Comparison of ENCODE assay signal across 10 cellular contexts in genomic region chr1:32702599-32703478, GRCh38. TPM values are rescaled to one million over a fixed set of nuclear protein-coding genes. Genes with fewer than 3 reads are reported as not detected.
A peak's percentile ranks its signal among the peaks of the same experiment; 100 is the strongest.
DNase-seq lines count a peak whose midpoint lies in the region; ATAC-seq, FAIRE-seq and TF ChIP-seq lines count a peak whose summit lies in the region.
"Had no signal": no experiment of that assay in that cellular context is flagged by ENCODE, and none has a peak within 500 bp of the region (broad histone marks: within the 10 kb centered on the region; RNA-seq: fewer than 3 reads in every experiment).

SYNC (minus strand) TSS chr1:32702770; CDS start chr1:32702660, 110 bp downstream.

- H3K4me3 ChIP-seq in endothelial cell of umbilical vein (replicated peaks in 1 of 3; ENCODE audit: insufficient read depth in 1 of 3, low read depth in 1 of 3, low read length in 3 of 3) (peak within 1 kb of the TSS; percentile 63 to 81 (median 75)), thymus (ENCODE audit: low read length) (peak within 1 kb of the TSS; percentile 31)

- FAIRE-seq in endothelial cell of umbilical vein (lab: Jason Lieb, UNC), result no peak
- FAIRE-seq: endometrium, GM18507 had no signal

- no peaks in the 10 kb centered on the region for H3K9me1 ChIP-seq in endothelial cell of umbilical vein (replicated peaks; ENCODE audit: control insufficient read depth, extremely low read depth, insufficient read depth, low read length)

- H3K27me3 ChIP-seq in endothelial cell of umbilical vein (ENCODE audit: control insufficient read depth in 2 of 2, insufficient read depth in 2 of 2, low read length in 2 of 2) (no peaks in the 10 kb centered on the region), thymus (ENCODE audit: control insufficient read depth, insufficient read depth) (peaks cover 21% of the 10 kb centered on the region)

- no peaks in the 10 kb centered on the region for H4K20me1 ChIP-seq in endothelial cell of umbilical vein (replicated peaks; ENCODE audit: control insufficient read depth, extremely low read depth, insufficient read depth, low read length)

- H3K79me2 ChIP-seq in endothelial cell of umbilical vein (ENCODE audit: control insufficient read depth, insufficient read depth, low read length), result no peaks in the 10 kb centered on the region

- CTCF ChIA-PET in activated CD8-positive, alpha-beta memory T cell treated with anti-CD3 and anti-CD28 coated beads, Interleukin-2, amount 10 ng/mL, durations not matched to agents 7 days and 5 days (lab: Charles Lee), result interaction anchor here (1.7 to 2.6 kb wide), 2 partner anchors 9 to 182 kb away, joined by 4 to 21 read pairs; no protein-coding TSS in a partner anchor
- CTCF ChIA-PET in T-cell (lab: Charles Lee), result interaction anchor here in 1 of 2 donors (1.4 kb wide), 1 partner anchor 9 kb away, joined by 3 read pairs; no protein-coding TSS in a partner anchor
- CTCF ChIA-PET in endothelial cell of umbilical vein (lab: Charles Lee), result interaction anchor here (1.4 to 2.1 kb wide), 2 partner anchors 9 kb away, joined by 7 to 18 read pairs; no protein-coding TSS in a partner anchor

- H3K27ac ChIP-seq in endothelial cell of umbilical vein (ENCODE audit: insufficient read depth, low read depth, low read length) (no peak within 1 kb of the TSS), thymus (ENCODE audit: low read depth) (no peak within 1 kb of the TSS)

- 2% methylated on average over 70 of the region's 70 CpGs for WGBS in thymus

- BruUV-seq in endothelial cell of umbilical vein (replicated peaks; lab: Mats Ljungman, UMichigan), result no TSS peak

- ATAC-seq in activated CD8-positive, alpha-beta memory T cell treated with anti-CD3 and anti-CD28 coated beads, Interleukin-2, amount 10 ng/mL, durations not matched to agents 7 days and 5 days, result peak; percentile 79
- ATAC-seq in T-cell (replicated peaks in 1 of 4) (peak; percentile 27 to 54 (median 40)), GM19395 (IDR thresholded peaks at IDR 0.05; ENCODE audit: unreplicated experiment) (no peak), GM21576 (IDR thresholded peaks at IDR 0.05; ENCODE audit: unreplicated experiment) (no peak)

- peak; percentile 43 for DNase-seq in activated CD8-positive, alpha-beta memory T cell treated with anti-CD3 and anti-CD28 coated beads, Interleukin-2, amount 10 ng/mL, durations not matched to agents 7 days and 5 days
- DNase-seq in activated CD8-positive, alpha-beta memory T cell treated with anti-CD3 and anti-CD28 coated beads, Interleukin-2, amount 50 U/mL, for 4 hours, result no peak
- DNase-seq in T-cell (no peak), endothelial cell of umbilical vein (ENCODE audit: low read depth, low spot score) (no peak), medulla oblongata (ENCODE audit: extremely low spot score) (peak; percentile 36)

- H3K27ac Mint-ChIP-seq in activated CD8-positive, alpha-beta memory T cell treated with anti-CD3 and anti-CD28 coated beads, Interleukin-2, amount 10 ng/mL, durations not matched to agents 7 days and 5 days, result no peak within 1 kb of the TSS
- no peak within 1 kb of the TSS for H3K27ac Mint-ChIP-seq in T-cell

- no peaks in the 10 kb centered on the region for H3K9me3 Mint-ChIP-seq in activated CD8-positive, alpha-beta memory T cell treated with anti-CD3 and anti-CD28 coated beads, Interleukin-2, amount 10 ng/mL, durations not matched to agents 7 days and 5 days (ENCODE audit: low read depth)
- H3K9me3 Mint-ChIP-seq in T-cell, result no peaks in the 10 kb centered on the region

- H3K4me3 Mint-ChIP-seq in activated CD8-positive, alpha-beta memory T cell treated with anti-CD3 and anti-CD28 coated beads, Interleukin-2, amount 10 ng/mL, durations not matched to agents 7 days and 5 days, result peak within 1 kb of the TSS; percentile 21
- H3K4me3 Mint-ChIP-seq in T-cell, result peak within 1 kb of the TSS; percentile 56 to 60 (median 56)

- POLR2A ChIA-PET in T-cell (lab: Charles Lee) (no interaction called here), endothelial cell of umbilical vein (lab: Charles Lee) (no interaction called here)

- TF ChIP-seq CTCF in endothelial cell of umbilical vein (IDR thresholded peaks at IDR 0.05; ENCODE audit: extremely low read depth in 1 of 2, insufficient read depth in 1 of 2, low read depth in 1 of 2, low read length in 2 of 2), result no peak

- peaks cover 54% of the 10 kb centered on the region for H3K27me3 Mint-ChIP-seq in activated CD8-positive, alpha-beta memory T cell treated with anti-CD3 and anti-CD28 coated beads, Interleukin-2, amount 10 ng/mL, durations not matched to agents 7 days and 5 days
- peaks cover 35 to 52% of the 10 kb centered on the region in 2 donors for H3K27me3 Mint-ChIP-seq in T-cell

- H3K36me3 Mint-ChIP-seq in activated CD8-positive, alpha-beta memory T cell treated with anti-CD3 and anti-CD28 coated beads, Interleukin-2, amount 10 ng/mL, durations not matched to agents 7 days and 5 days, result no peaks in the 10 kb centered on the region
- H3K36me3 Mint-ChIP-seq in T-cell, result peaks cover 6% of the 10 kb centered on the region

- peak within 1 kb of the TSS; percentile 97 for H2AFZ ChIP-seq in endothelial cell of umbilical vein (ENCODE audit: low read depth, low read length)

- no peaks in the 10 kb centered on the region for H3K9me3 ChIP-seq in endothelial cell of umbilical vein (replicated peaks; ENCODE audit: control insufficient read depth, insufficient read depth, low read length)
- H3K9me3 ChIP-seq in thymus (ENCODE audit: control insufficient read depth), result no peaks in the 10 kb centered on the region

- peak within 1 kb of the TSS; percentile 49 for H3K9ac ChIP-seq in endothelial cell of umbilical vein (replicated peaks; ENCODE audit: extremely low read depth, insufficient read depth, low read length)

- peak within 1 kb of the TSS; percentile 78 for H3K4me2 ChIP-seq in endothelial cell of umbilical vein (ENCODE audit: insufficient read depth, low read length)

- peaks cover 12% of the 10 kb centered on the region for H3K4me1 Mint-ChIP-seq in activated CD8-positive, alpha-beta memory T cell treated with anti-CD3 and anti-CD28 coated beads, Interleukin-2, amount 10 ng/mL, durations not matched to agents 7 days and 5 days
- peaks cover 9 to 13% (median 9%) of the 10 kb centered on the region in 3 donors for H3K4me1 Mint-ChIP-seq in T-cell

- dilution Hi-C loops in endothelial cell of umbilical vein (cut with MboI; ENCODE audit: extremely low pct_ligation_motif_present, low sequenced_read_pairs), result no loop called here

- intact Hi-C loops in endothelial cell of umbilical vein (cut with micrococcal nuclease), result no loop called here

- H3K4me1 ChIP-seq in endothelial cell of umbilical vein (ENCODE audit: control insufficient read depth, extremely low read depth, insufficient read depth, low read length) (peaks cover 11% of the 10 kb centered on the region), thymus (ENCODE audit: control insufficient read depth, insufficient read depth, low read length) (no peaks in the 10 kb centered on the region)

- TF ChIP-seq POLR2A in endothelial cell of umbilical vein (IDR thresholded peaks at IDR 0.05; ENCODE audit: low read depth, low read length), result peak; percentile 47

- no peaks in the 10 kb centered on the region for H3K36me3 ChIP-seq in endothelial cell of umbilical vein (ENCODE audit: control insufficient read depth in 2 of 2, extremely low read depth in 1 of 2, insufficient read depth in 2 of 2, low read length in 2 of 2)
- H3K36me3 ChIP-seq in thymus (ENCODE audit: control insufficient read depth, insufficient read depth), result no peaks in the 10 kb centered on the region

TF ChIP-seq in endothelial cell of umbilical vein, 7 proteins besides CTCF, POLR2A, EP300 and RAD21:
- no peak for TF ChIP-seq GATA2 (IDR thresholded peaks at IDR 0.05; ENCODE audit: insufficient read depth, insufficient read length, low read depth, low read length)
- TF ChIP-seq POLR2AphosphoS5 (IDR thresholded peaks at IDR 0.05; ENCODE audit: insufficient read depth, low read depth, low read length), result peak; percentile 39
- no peak for TF ChIP-seq JUN (IDR thresholded peaks at IDR 0.05; ENCODE audit: borderline replicate concordance, insufficient read depth, insufficient read length, low read depth)

RNA-seq across cellular contexts. Expression of gene SYNC, which starts in this region (rescaled TPM):
- total RNA-seq in activated CD8-positive, alpha-beta memory T cell treated with anti-CD3 and anti-CD28 coated beads, Interleukin-2, amount 10 ng/mL, durations not matched to agents 7 days and 5 days, result not detected
- total RNA-seq in T-cell (under 1 TPM in 1 of 5 donors, not detected in 4; 0.07 TPM), endothelial cell of umbilical vein (6.5 and 9.4 TPM in 2 replicates)
- polyA plus RNA-seq in endothelial cell of umbilical vein (2.5 and 3.5 TPM in 2 replicates), thymus (2.5 TPM)
- 4.4 and 5.7 TPM in 2 replicates for polyA plus RNA-seq in endothelial cell of umbilical vein (2011; cell fraction: cytosol; rRNA removed)
- polyA plus RNA-seq in endothelial cell of umbilical vein (2011; cell fraction: nucleus; rRNA removed), result 6.6 and 7.3 TPM in 2 replicates
- polyA plus RNA-seq in endothelial cell of umbilical vein (2012), result 4.6 and 6.1 TPM in 2 replicates
- polyA minus RNA-seq in endothelial cell of umbilical vein, result 5.2 and 8.2 TPM in 2 replicates
- polyA minus RNA-seq in endothelial cell of umbilical vein (2011; cell fraction: cytosol; rRNA and poly(A)+ RNA removed), result 6.8 TPM
- 0.72 and 1.8 TPM in 2 replicates for polyA minus RNA-seq in endothelial cell of umbilical vein (2011; cell fraction: nucleus; rRNA and poly(A)+ RNA removed)

Comparison
In these comparisons a context has a peak if more than half of its experiments do, and no peak if none do; other contexts are left out.
1. Peak in DNase-seq and ATAC-seq in activated CD8-positive, alpha-beta memory T cell treated with anti-CD3 and anti-CD28 coated beads, Interleukin-2, amount 10 ng/mL, durations not matched to agents 7 days and 5 days; RNA of the gene not detected or under 1 TPM.
2. Peak in ATAC-seq in T-cell; RNA of the gene not detected or under 1 TPM.